In the genomic region with DNA sequence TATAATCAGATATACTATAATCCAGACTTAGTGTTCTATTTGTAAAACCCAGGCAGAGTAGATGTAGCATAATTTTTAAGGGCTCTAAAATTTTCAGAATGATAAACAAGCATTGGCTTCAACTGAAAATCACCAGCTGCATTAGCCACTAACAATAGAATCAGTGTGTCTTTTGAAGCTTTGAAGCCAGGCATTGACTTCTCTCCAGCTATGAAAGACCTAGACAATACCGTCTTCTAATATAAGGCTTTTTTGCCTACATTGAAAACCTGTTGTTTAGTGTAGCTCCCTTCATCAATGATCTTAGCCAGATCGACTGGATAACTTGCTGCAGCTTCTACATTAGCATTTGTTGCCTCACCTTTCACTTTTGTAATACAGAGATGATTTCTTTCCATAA, we compare ENCODE assay signal across 14 cellular contexts.
DNase-seq lines count a peak whose midpoint lies in the region; ATAC-seq and TF ChIP-seq lines count a peak whose summit lies in the region.
"Had no signal": no experiment of that assay in that cellular context is flagged by ENCODE, and none has a peak within 500 bp of the region (broad histone marks: within the 10 kb centered on the region; RNA-seq: fewer than 3 reads in every experiment).

No MANE protein-coding gene starts in this region.

- no peaks in the 10 kb centered on the region for H3K27me3 ChIP-seq in GM23338 (ENCODE audit: insufficient read depth)
- H3K27me3 ChIP-seq in dorsolateral prefrontal cortex: no peaks in the 10 kb centered on the region

- no peak for TF ChIP-seq CTCF in GM23338 (conservative IDR thresholded peaks at IDR 0.05; ENCODE audit: low read depth in 2 of 2)
- no peak for TF ChIP-seq CTCF in dorsolateral prefrontal cortex (IDR thresholded peaks at IDR 0.05 in 54 of 56, conservative IDR thresholded peaks at IDR 0.05 in 2 of 56; ENCODE audit: low read depth in 1 of 56, partially characterized antibody in 56 of 56)
- TF ChIP-seq CTCF in omental fat pad (IDR thresholded peaks at IDR 0.05): no peak

- H3K4me1 Mint-ChIP-seq in GM23338: no peaks in the 10 kb centered on the region
- H3K4me1 Mint-ChIP-seq: B cell had no signal

- H3K4me2 ChIP-seq in GM23338: no peak overlapping the region

- no peaks in the 10 kb centered on the region for H3F3A ChIP-seq in GM23338 (replicated peaks; ENCODE audit: low read depth)

- 0 out of 2 replicates have a peak overlapping the region, but pooled peaks have one; percentile 63 for H2AFZ ChIP-seq in GM23338

- H3K4me3 Mint-ChIP-seq in GM23338: no peak overlapping the region
- H3K4me3 Mint-ChIP-seq: B cell; CD4-positive, alpha-beta T cell had no signal

- no peaks in the 10 kb centered on the region for H3K36me3 Mint-ChIP-seq in GM23338 (ENCODE audit: low read depth)

- no peak for DNase-seq in GM23338 (ENCODE audit: low spot score)
- DNase-seq in dorsolateral prefrontal cortex: no peak
- peak; percentile 70 for DNase-seq in medulla oblongata (ENCODE audit: extremely low spot score)
- peak; percentile 82 for DNase-seq in superior temporal gyrus (ENCODE audit: extremely low spot score)
- DNase-seq in omental fat pad (ENCODE audit: low spot score): no peak
- DNase-seq: ACHN; Calu3; CD4-positive, alpha-beta T cell; DMS 273 treated with DMSO at 0.1 percent for 48 hours had no signal

- intact Hi-C loops in dorsolateral prefrontal cortex (cut with DNase I): no loop called here

- H3K27me3 Mint-ChIP-seq in GM23338 (ENCODE audit: insufficient read depth, low read depth, poor library complexity): no peaks in the 10 kb centered on the region
- H3K27me3 Mint-ChIP-seq: B cell; CD4-positive, alpha-beta T cell had no signal

- no peaks in the 10 kb centered on the region for H3K36me3 ChIP-seq in GM23338 (ENCODE audit: insufficient read depth)
- H3K36me3 ChIP-seq: HAP-1 had no signal

- no peaks in the 10 kb centered on the region for H3K9me3 Mint-ChIP-seq in GM23338
- H3K9me3 Mint-ChIP-seq: CD4-positive, alpha-beta T cell had no signal

- H3K4me1 ChIP-seq in GM23338 (ENCODE audit: insufficient read depth): no peaks in the 10 kb centered on the region
- H3K4me1 ChIP-seq: HAP-1 had no signal

- H4K20me1 ChIP-seq in GM23338 (replicated peaks; ENCODE audit: insufficient read depth): no peaks in the 10 kb centered on the region

- H3K27ac ChIP-seq in GM23338 (ENCODE audit: low read depth) (no peak overlapping the region), dorsolateral prefrontal cortex (peak overlapping the region in 55 of 59 donors; percentile 0 to 89 (median 70))

- no peaks in the 10 kb centered on the region for H3K79me2 ChIP-seq in GM23338 (replicated peaks; ENCODE audit: insufficient read depth)

- H3K4me3 ChIP-seq in GM23338: no peak overlapping the region
- peak overlapping the region in 1 of 59 donors; percentile 9 for H3K4me3 ChIP-seq in dorsolateral prefrontal cortex
- H3K4me3 ChIP-seq: HAP-1 had no signal

- no peak for ATAC-seq in GM23338
- ATAC-seq in omental fat pad (ENCODE audit: low FRiP score): no peak
- ATAC-seq in GM18520 (IDR thresholded peaks at IDR 0.05; ENCODE audit: unreplicated experiment): no peak
- ATAC-seq in HG02571 (IDR thresholded peaks at IDR 0.05; ENCODE audit: unreplicated experiment): no peak
- ATAC-seq: HepG2 had no signal

- no peak overlapping the region for H3K27ac Mint-ChIP-seq in GM23338
- H3K27ac Mint-ChIP-seq: B cell; CD4-positive, alpha-beta T cell had no signal

- no peaks in the 10 kb centered on the region for H3K9me2 ChIP-seq in GM23338 (ENCODE audit: insufficient read depth)

TF ChIP-seq in GM23338, 12 proteins besides CTCF, POLR2A, EP300 and RAD21:
- TF ChIP-seq ZNF331 (CRISPR knock-in tag; IDR thresholded peaks at IDR 0.05; ENCODE audit: low read depth) (no peak), STAT1 (IDR thresholded peaks at IDR 0.05; ENCODE audit: unreplicated experiment) (no peak), POLR2AphosphoS5 (IDR thresholded peaks at IDR 0.05; ENCODE audit: low read depth) (no peak), NANOG (IDR thresholded peaks at IDR 0.05; ENCODE audit: borderline replicate concordance) (no peak)
- TF ChIP-seq, protein P1, sequence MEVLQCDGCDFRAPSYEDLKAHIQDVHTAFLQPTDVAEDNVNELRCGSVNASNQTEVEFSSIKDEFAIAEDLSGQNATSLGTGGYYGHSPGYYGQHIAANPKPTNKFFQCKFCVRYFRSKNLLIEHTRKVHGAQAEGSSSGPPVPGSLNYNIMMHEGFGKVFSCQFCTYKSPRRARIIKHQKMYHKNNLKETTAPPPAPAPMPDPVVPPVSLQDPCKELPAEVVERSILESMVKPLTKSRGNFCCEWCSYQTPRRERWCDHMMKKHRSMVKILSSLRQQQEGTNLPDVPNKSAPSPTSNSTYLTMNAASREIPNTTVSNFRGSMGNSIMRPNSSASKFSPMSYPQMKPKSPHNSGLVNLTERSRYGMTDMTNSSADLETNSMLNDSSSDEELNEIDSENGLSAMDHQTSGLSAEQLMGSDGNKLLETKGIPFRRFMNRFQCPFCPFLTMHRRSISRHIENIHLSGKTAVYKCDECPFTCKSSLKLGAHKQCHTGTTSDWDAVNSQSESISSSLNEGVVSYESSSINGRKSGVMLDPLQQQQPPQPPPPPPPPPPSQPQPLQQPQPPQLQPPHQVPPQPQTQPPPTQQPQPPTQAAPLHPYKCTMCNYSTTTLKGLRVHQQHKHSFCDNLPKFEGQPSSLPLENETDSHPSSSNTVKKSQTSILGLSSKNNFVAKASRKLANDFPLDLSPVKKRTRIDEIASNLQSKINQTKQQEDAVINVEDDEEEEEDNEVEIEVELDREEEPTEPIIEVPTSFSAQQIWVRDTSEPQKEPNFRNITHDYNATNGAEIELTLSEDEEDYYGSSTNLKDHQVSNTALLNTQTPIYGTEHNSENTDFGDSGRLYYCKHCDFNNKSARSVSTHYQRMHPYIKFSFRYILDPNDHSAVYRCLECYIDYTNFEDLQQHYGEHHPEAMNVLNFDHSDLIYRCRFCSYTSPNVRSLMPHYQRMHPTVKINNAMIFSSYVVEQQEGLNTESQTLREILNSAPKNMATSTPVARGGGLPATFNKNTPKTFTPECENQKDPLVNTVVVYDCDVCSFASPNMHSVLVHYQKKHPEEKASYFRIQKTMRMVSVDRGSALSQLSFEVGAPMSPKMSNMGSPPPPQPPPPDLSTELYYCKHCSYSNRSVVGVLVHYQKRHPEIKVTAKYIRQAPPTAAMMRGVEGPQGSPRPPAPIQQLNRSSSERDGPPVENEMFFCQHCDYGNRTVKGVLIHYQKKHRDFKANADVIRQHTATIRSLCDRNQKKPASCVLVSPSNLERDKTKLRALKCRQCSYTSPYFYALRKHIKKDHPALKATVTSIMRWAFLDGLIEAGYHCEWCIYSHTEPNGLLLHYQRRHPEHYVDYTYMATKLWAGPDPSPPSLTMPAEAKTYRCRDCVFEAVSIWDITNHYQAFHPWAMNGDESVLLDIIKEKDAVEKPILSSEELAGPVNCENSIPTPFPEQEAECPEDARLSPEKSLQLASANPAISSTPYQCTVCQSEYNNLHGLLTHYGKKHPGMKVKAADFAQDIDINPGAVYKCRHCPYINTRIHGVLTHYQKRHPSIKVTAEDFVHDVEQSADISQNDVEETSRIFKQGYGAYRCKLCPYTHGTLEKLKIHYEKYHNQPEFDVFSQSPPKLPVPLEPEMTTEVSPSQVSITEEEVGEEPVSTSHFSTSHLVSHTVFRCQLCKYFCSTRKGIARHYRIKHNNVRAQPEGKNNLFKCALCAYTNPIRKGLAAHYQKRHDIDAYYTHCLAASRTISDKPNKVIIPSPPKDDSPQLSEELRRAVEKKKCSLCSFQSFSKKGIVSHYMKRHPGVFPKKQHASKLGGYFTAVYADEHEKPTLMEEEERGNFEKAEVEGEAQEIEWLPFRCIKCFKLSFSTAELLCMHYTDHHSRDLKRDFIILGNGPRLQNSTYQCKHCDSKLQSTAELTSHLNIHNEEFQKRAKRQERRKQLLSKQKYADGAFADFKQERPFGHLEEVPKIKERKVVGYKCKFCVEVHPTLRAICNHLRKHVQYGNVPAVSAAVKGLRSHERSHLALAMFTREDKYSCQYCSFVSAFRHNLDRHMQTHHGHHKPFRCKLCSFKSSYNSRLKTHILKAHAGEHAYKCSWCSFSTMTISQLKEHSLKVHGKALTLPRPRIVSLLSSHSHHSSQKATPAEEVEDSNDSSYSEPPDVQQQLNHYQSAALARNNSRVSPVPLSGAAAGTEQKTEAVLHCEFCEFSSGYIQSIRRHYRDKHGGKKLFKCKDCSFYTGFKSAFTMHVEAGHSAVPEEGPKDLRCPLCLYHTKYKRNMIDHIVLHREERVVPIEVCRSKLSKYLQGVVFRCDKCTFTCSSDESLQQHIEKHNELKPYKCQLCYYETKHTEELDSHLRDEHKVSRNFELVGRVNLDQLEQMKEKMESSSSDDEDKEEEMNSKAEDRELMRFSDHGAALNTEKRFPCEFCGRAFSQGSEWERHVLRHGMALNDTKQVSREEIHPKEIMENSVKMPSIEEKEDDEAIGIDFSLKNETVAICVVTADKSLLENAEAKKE (CRISPR knock-in tag; IDR thresholded peaks at IDR 0.05): no peak
TF ChIP-seq in GM23338: peak in this region for 0.

Comparison
In these comparisons a context has a peak if more than half of its experiments do, and no peak if none do; other contexts are left out.
1. DNase-seq: peak in medulla oblongata (single experiment) and superior temporal gyrus (single experiment); none in GM23338 (single experiment), dorsolateral prefrontal cortex (0 of 10) and omental fat pad (single experiment).